In the genomic region with DNA sequence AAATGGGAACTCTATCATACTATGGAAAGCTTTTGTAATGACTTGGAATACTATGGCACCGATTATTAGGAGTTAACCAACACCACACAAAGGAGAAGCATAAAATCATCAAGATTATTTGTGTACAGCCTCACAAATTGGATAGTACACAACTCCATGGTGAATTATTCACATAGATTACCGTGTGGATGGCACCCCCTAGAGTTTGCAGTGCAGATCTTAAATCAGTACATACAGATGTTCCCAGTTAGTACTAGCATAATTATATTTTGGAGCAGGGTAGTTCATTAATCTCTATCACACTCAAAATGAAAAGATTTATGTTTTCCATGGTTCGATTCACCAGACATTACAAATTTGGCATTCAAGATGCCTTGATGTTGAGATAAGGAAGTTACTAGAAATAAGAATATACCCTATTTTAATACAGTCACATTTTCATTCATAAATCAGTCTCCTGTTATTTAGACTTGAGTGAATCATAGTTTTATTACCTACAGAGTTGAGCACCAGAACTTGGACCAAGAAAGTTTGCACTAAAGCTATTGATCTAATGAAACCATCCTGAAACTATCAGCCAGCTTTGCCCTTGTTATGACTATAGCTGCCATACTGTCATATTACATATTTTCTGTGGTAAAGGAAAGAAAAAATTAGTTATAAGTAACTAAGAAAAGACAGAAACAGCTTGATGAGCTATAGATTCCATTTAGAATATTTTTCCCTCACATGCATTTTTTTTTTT, we compare ENCODE assay signal across 8 cellular contexts.
DNase-seq lines count a peak whose midpoint lies in the region; ATAC-seq lines count a peak whose summit lies in the region.

No MANE protein-coding gene starts in this region.

- no peaks in the 10 kb centered on the region for H3K27me3 Mint-ChIP-seq in stimulated activated naive CD8-positive, alpha-beta T cell treated with anti-CD3 and anti-CD28 coated beads, Interleukin-15, Interleukin-2, amounts not matched to agents 100 ng/mL and 50 ng/mL, for 24 hours

- peak; percentile 78 for ATAC-seq in GM21360 (IDR thresholded peaks at IDR 0.05; ENCODE audit: unreplicated experiment)

- no peaks in the 10 kb centered on the region for H3K36me3 Mint-ChIP-seq in stimulated activated naive CD8-positive, alpha-beta T cell treated with anti-CD3 and anti-CD28 coated beads, Interleukin-15, Interleukin-2, amounts not matched to agents 100 ng/mL and 50 ng/mL, for 24 hours (ENCODE audit: low read depth)

- H3K4me3 Mint-ChIP-seq in stimulated activated naive CD8-positive, alpha-beta T cell treated with anti-CD3 and anti-CD28 coated beads, Interleukin-15, Interleukin-2, amounts not matched to agents 100 ng/mL and 50 ng/mL, for 24 hours = no peak overlapping the region

- H3K27ac Mint-ChIP-seq in stimulated activated naive CD8-positive, alpha-beta T cell treated with anti-CD3 and anti-CD28 coated beads, Interleukin-15, Interleukin-2, amounts not matched to agents 100 ng/mL and 50 ng/mL, for 24 hours = peak overlapping the region; percentile 40

- H3K4me1 Mint-ChIP-seq in stimulated activated naive CD8-positive, alpha-beta T cell treated with anti-CD3 and anti-CD28 coated beads, Interleukin-15, Interleukin-2, amounts not matched to agents 100 ng/mL and 50 ng/mL, for 24 hours (ENCODE audit: low read depth) = peaks cover 7% of the 10 kb centered on the region

- peaks cover 3% of the 10 kb centered on the region for H3K9me3 Mint-ChIP-seq in stimulated activated naive CD8-positive, alpha-beta T cell treated with anti-CD3 and anti-CD28 coated beads, Interleukin-15, Interleukin-2, amounts not matched to agents 100 ng/mL and 50 ng/mL, for 24 hours

- DNase-seq in NCI-H1417 (lab: John Stamatoyannopoulos, UW) (peak; percentile 15 to 53 (median 28)), NCI-H1417 treated with DMSO at 0.1 percent for 48 hours (lab: John Stamatoyannopoulos, UW) (no peak), NCI-H1694 (lab: John Stamatoyannopoulos, UW) (peak; percentile 15), dermis blood vessel endothelial cell (peak; percentile 37), NCI-H128 (lab: John Stamatoyannopoulos, UW; ENCODE audit: unreplicated experiment) (no peak)
- no peak for DNase-seq in stimulated activated naive CD4-positive, alpha-beta T cell (lab: John Stamatoyannopoulos, UW)

Comparison
In these comparisons a context has a peak if more than half of its experiments do, and no peak if none do; other contexts are left out.
1. DNase-seq: peak in NCI-H1417 (3 of 3), NCI-H1694 (single experiment) and dermis blood vessel endothelial cell (single experiment); none in NCI-H1417 treated with DMSO at 0.1 percent for 48 hours (single experiment), stimulated activated naive CD4-positive, alpha-beta T cell (0 of 6) and NCI-H128 (single experiment).